Comparison of ENCODE assay signal across 11 cellular contexts in the genomic region with DNA sequence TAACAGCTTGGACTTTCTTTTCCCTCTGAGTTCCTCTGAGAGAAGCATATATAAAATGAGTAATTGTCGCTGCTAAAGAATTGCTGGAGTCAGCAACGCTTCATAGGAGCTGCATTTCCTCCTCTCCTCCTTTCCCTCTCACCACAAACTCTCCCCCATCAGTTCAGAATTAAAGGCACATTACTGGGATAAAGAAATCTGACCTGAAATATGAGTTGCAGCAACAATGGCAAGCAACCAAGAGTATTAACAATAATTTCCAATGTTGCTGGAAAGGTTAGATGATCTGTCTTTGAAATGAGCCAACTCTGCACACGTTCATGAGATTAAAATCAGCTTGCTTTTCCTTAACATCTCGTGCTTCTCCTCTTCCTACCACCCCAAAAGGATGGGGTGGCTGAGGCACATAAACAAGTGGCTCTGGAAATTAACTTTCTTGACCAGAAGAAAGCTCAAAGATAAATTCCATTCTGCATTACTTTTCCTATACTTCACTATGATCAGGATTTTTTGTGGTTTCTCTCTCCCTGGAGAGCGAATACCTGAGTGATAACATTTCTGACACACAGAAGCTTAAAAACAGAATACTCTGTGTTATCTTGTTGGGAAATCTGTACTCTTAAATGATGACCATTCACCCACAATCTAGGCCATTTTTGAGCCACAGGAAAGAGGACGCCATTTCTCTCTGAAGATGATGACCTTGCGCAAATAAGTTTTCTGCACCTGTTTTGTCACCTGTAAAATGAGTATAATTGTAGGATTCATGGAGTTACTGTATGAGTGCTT.
A peak's percentile ranks its signal among the peaks of the same experiment; 100 is the strongest.
DNase-seq lines count a peak whose midpoint lies in the region; ATAC-seq, FAIRE-seq and TF ChIP-seq lines count a peak whose summit lies in the region.
"Had no signal": no experiment of that assay in that cellular context is flagged by ENCODE, and none has a peak within 500 bp of the region (broad histone marks: within the 10 kb centered on the region; RNA-seq: fewer than 3 reads in every experiment).

No MANE protein-coding gene starts in this region.

- peaks cover 3% of the 10 kb centered on the region for H3K36me3 Mint-ChIP-seq in mesothelial cell of epicardium

- H3K27me3 ChIP-seq in mammary epithelial cell (ENCODE audit: insufficient read depth, low read length) (peaks cover 46% of the 10 kb centered on the region), thymus (ENCODE audit: control insufficient read depth, insufficient read depth) (no peaks in the 10 kb centered on the region)

- CTCF ChIA-PET in mammary epithelial cell (lab: Charles Lee; ENCODE audit: low non-redundant PET) = no interaction called here

- H3K4me1 ChIP-seq in mammary epithelial cell (ENCODE audit: insufficient read depth, low read length) = no peaks in the 10 kb centered on the region
- no peaks in the 10 kb centered on the region for H3K4me1 ChIP-seq in thymus (ENCODE audit: control insufficient read depth, insufficient read depth, low read length)

- no peaks in the 10 kb centered on the region for H3K27me3 Mint-ChIP-seq in mesothelial cell of epicardium (ENCODE audit: low read depth)

- FAIRE-seq in HTR-8/SVneo (lab: Jason Lieb, UNC) = no peak

- no peaks in the 10 kb centered on the region for H3K79me2 ChIP-seq in mammary epithelial cell (ENCODE audit: insufficient read depth, low read length)

- no peak overlapping the region for H3K9ac ChIP-seq in mammary epithelial cell (ENCODE audit: insufficient read depth, low read length)

- intact Hi-C loops in mammary epithelial cell (cut with micrococcal nuclease) = loop anchor here (5.0 kb wide), 1 partner anchor 263 kb away; no protein-coding TSS in a partner anchor
- intact Hi-C loops in left ventricle myocardium superior (cut with micrococcal nuclease) = no loop called here

- in situ Hi-C loops in mammary epithelial cell (cut with MboI; ENCODE audit: low sequenced_read_pairs in 2 of 2) = no loop called here

- WGBS in mammary epithelial cell (ENCODE audit: low coverage, missing lambda C conversion rate) = 20% methylated on average over 7 of the region's 7 CpGs
- 90% methylated on average over 7 of the region's 7 CpGs for WGBS in thymus

- H3K9me3 ChIP-seq in mammary epithelial cell (replicated peaks; ENCODE audit: insufficient read depth, low read length) = no peaks in the 10 kb centered on the region
- H3K9me3 ChIP-seq in thymus (ENCODE audit: control insufficient read depth) = no peaks in the 10 kb centered on the region

- no peaks in the 10 kb centered on the region for H4K20me1 ChIP-seq in mammary epithelial cell (ENCODE audit: insufficient read depth, low read length)

- no peak overlapping the region for H3K4me2 ChIP-seq in mammary epithelial cell (ENCODE audit: insufficient read depth, low read depth, low read length)

- H3K27ac ChIP-seq in mammary epithelial cell (ENCODE audit: insufficient read depth, low read depth, low read length) (no peak overlapping the region), thymus (ENCODE audit: low read depth) (peak overlapping the region; percentile 55)

- H3K27ac Mint-ChIP-seq in mesothelial cell of epicardium = peak overlapping the region; percentile 47

- no peak for TF ChIP-seq CTCF in mammary epithelial cell (conservative IDR thresholded peaks at IDR 0.05 in 1 of 2, IDR thresholded peaks at IDR 0.05 in 1 of 2; ENCODE audit: extremely low read depth in 1 of 2, insufficient read depth in 1 of 2, low read depth in 1 of 2, low read length in 2 of 2)
- TF ChIP-seq CTCF in mesothelial cell of epicardium (IDR thresholded peaks at IDR 0.05; ENCODE audit: unreplicated experiment) = no peak

- no TSS peak for BruUV-seq in mammary epithelial cell (replicated peaks; lab: Mats Ljungman, UMichigan)

- H2AFZ ChIP-seq in mammary epithelial cell (ENCODE audit: low read depth, low read length) = no peak overlapping the region

- DNase-seq in HTR-8/SVneo (ENCODE audit: insufficient read length, low spot score) = peak; percentile 17
- peak; percentile 14 for DNase-seq in mammary epithelial cell
- DNase-seq in mesothelial cell of epicardium (ENCODE audit: low spot score in 2 of 2, unreplicated experiment in 2 of 2) = no peak
- no peak for DNase-seq in left ventricle myocardium superior
- DNase-seq in nucleus accumbens (lab: John Stamatoyannopoulos, UW) = no peak
- DNase-seq: activated T-cell treated with anti-CD3 and anti-CD28 coated beads, Interleukin-2, amount 50 U/mL, for 1 hour; H7; NCI-H146 had no signal

- peaks cover 44% of the 10 kb centered on the region for H3K4me1 Mint-ChIP-seq in mesothelial cell of epicardium

- no peak overlapping the region for H3K4me3 Mint-ChIP-seq in mesothelial cell of epicardium

- peaks cover 4% of the 10 kb centered on the region for H3K9me3 Mint-ChIP-seq in mesothelial cell of epicardium

- H3K36me3 ChIP-seq in mammary epithelial cell (ENCODE audit: insufficient read depth, low read length) (no peaks in the 10 kb centered on the region), thymus (ENCODE audit: control insufficient read depth, insufficient read depth) (no peaks in the 10 kb centered on the region)

- H3K4me3 ChIP-seq in mammary epithelial cell (replicated peaks in 1 of 3; ENCODE audit: insufficient read depth in 1 of 3, low read depth in 2 of 3, low read length in 3 of 3) = no peak overlapping the region
- H3K4me3 ChIP-seq in thymus (ENCODE audit: low read length) = no peak overlapping the region

- ATAC-seq in HG03521 (IDR thresholded peaks at IDR 0.05; ENCODE audit: unreplicated experiment) = no peak
- no peak for ATAC-seq in GM18502 (IDR thresholded peaks at IDR 0.05; ENCODE audit: poor library complexity, unreplicated experiment)
- ATAC-seq in left ventricle myocardium superior = no peak

- dilution Hi-C loops in mammary epithelial cell (cut with HindIII; ENCODE audit: low sequenced_read_pairs) = no loop called here

Comparison
In these comparisons a context has a peak if more than half of its experiments do, and no peak if none do; other contexts are left out.
1. DNase-seq: peak in HTR-8/SVneo (single experiment) and mammary epithelial cell (single experiment); none in mesothelial cell of epicardium (0 of 2), left ventricle myocardium superior (single experiment) and nucleus accumbens (0 of 56).